ENCODE assay signal across 30 cellular contexts in the genomic region with DNA sequence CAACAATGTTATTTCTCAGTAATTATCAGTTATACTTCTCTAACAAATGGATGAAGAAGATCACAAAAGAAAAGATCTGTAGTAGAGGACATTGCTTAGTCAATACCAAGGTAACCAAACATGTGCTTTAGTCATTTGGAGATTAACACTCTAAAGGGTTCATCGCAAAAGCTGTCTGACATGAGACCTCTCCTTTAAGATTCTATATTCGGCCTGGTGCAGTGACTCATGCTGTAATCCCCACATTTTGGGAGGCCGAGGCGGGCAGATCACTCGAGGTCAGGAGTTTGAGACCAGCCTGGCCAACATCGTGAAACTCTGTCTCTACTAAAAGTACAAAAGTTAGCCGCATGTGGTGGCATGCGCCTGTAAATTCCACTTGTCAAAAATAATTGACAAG. TPM values are rescaled to one million over a fixed set of nuclear protein-coding genes. Genes with fewer than 3 reads are reported as not detected.
"Had no signal": no experiment of that assay in that cellular context is flagged by ENCODE, and none has a peak within 500 bp of the region (broad histone marks: within the 10 kb centered on the region; RNA-seq: fewer than 3 reads in every experiment).

No MANE protein-coding gene starts in this region.

- H3K4me1 Mint-ChIP-seq: activated CD4-positive, alpha-beta T cell treated with anti-CD3 and anti-CD28 coated beads, Interleukin-2, amount 10 ng/mL, durations not matched to agents 7 days and 5 days; T-cell had no signal

- H3K9me3 Mint-ChIP-seq: activated CD4-positive, alpha-beta T cell treated with anti-CD3 and anti-CD28 coated beads, Interleukin-2, amount 10 ng/mL, durations not matched to agents 7 days and 5 days; activated naive CD4-positive, alpha-beta T cell treated with anti-CD3 and anti-CD28 coated beads, Interleukin-2, amount 50 U/mL, for 72 hours; activated naive CD8-positive, alpha-beta T cell treated with anti-CD3 and anti-CD28 coated beads, Interleukin-2, amount 50 U/mL, for 24 hours; activated T-helper 1 cell treated with anti-CD3 and anti-CD28 coated beads, Interleukin-12 subunit alpha, Interleukin-12 subunit beta, Interleukin-2, Interleukin-4 antibody, amounts not matched to agents 30 ng/mL and 10 ng/mL and 1 ng/mL, durations not matched to agents 14 hours and 24 hours and 36 hours; T-cell had no signal

- H3K4me3 Mint-ChIP-seq: activated CD4-positive, alpha-beta T cell treated with anti-CD3 and anti-CD28 coated beads, Interleukin-2, amount 10 ng/mL, durations not matched to agents 7 days and 5 days; activated CD8-positive, alpha-beta T cell treated with anti-CD3 and anti-CD28 coated beads, Interleukin-2, amount 10 ng/mL, durations not matched to agents 7 days and 5 days; activated naive CD8-positive, alpha-beta T cell treated with anti-CD3 and anti-CD28 coated beads, Interleukin-2, amount 50 U/mL, for 24 hours; activated T-helper 1 cell treated with anti-CD3 and anti-CD28 coated beads, Interleukin-12 subunit alpha, Interleukin-12 subunit beta, Interleukin-2, Interleukin-4 antibody, amounts not matched to agents 30 ng/mL and 10 ng/mL and 1 ng/mL, durations not matched to agents 14 hours and 24 hours and 36 hours; T-cell had no signal

- H3K27me3 Mint-ChIP-seq: activated CD4-positive, alpha-beta T cell treated with anti-CD3 and anti-CD28 coated beads, Interleukin-2, amount 10 ng/mL, durations not matched to agents 7 days and 5 days; activated naive CD8-positive, alpha-beta T cell treated with anti-CD3 and anti-CD28 coated beads, Interleukin-2, amount 50 U/mL, for 24 hours; T-cell had no signal

- H3K36me3 ChIP-seq: ascending aorta, MG63 had no signal

- H3K27ac Mint-ChIP-seq: activated CD4-positive, alpha-beta T cell treated with anti-CD3 and anti-CD28 coated beads, Interleukin-2, amount 10 ng/mL, durations not matched to agents 7 days and 5 days; activated CD8-positive, alpha-beta T cell treated with anti-CD3 and anti-CD28 coated beads, Interleukin-2, amount 10 ng/mL, durations not matched to agents 7 days and 5 days; activated naive CD8-positive, alpha-beta T cell treated with anti-CD3 and anti-CD28 coated beads, Interleukin-2, amount 50 U/mL, for 24 hours; activated T-helper 1 cell treated with anti-CD3 and anti-CD28 coated beads, Interleukin-12 subunit alpha, Interleukin-12 subunit beta, Interleukin-2, Interleukin-4 antibody, amounts not matched to agents 30 ng/mL and 10 ng/mL and 1 ng/mL, durations not matched to agents 14 hours and 24 hours and 36 hours; T-cell had no signal

- H3K27me3 ChIP-seq: ascending aorta, body of pancreas, MG63 had no signal

- ATAC-seq: activated CD8-positive, alpha-beta T cell treated with anti-CD3 and anti-CD28 coated beads, Interleukin-2, amount 10 ng/mL, durations not matched to agents 7 days and 5 days; activated naive CD8-positive, alpha-beta T cell treated with anti-CD3 and anti-CD28 coated beads, Interleukin-2, amount 50 U/mL, for 24 hours; body of pancreas; T-cell had no signal

- FAIRE-seq: bronchial epithelial cell had no signal

- H3K27ac ChIP-seq: ascending aorta, body of pancreas, coronary artery, SK-N-MC had no signal

- H3K36me3 Mint-ChIP-seq: activated naive CD4-positive, alpha-beta T cell treated with anti-CD3 and anti-CD28 coated beads, Interleukin-2, amount 50 U/mL, for 72 hours had no signal

- DNase-seq: activated CD4-positive, alpha-beta T cell treated with anti-CD3 and anti-CD28 coated beads for 1 hour; activated CD4-positive, alpha-beta T cell treated with anti-CD3 and anti-CD28 coated beads, Interleukin-2, amount 10 ng/mL, durations not matched to agents 7 days and 5 days; activated CD8-positive, alpha-beta T cell treated with anti-CD3 and anti-CD28 coated beads, Interleukin-2, amount 10 ng/mL, durations not matched to agents 7 days and 5 days; activated effector memory CD4-positive, alpha-beta T cell treated with anti-CD3 and anti-CD28 coated beads, Interleukin-2, amount 50 U/mL, for 16 hours; activated naive CD4-positive, alpha-beta T cell treated with Interleukin-2 at 50 U/mL for 16 hours; activated naive CD8-positive, alpha-beta T cell treated with anti-CD3 and anti-CD28 coated beads, Interleukin-2, amount 50 U/mL, for 24 hours; amniotic stem cell; body of pancreas; central memory CD4-positive, alpha-beta T cell; MG63; NCI-H1105; NCI-H1436; NCI-H1694 treated with DMSO at 0.1 percent for 48 hours; NCI-H2029 treated with DMSO at 0.1 percent for 48 hours; NCI-H345; NCI-H510A; NCI-H526 treated with DMSO at 0.1 percent for 48 hours; NCI-H82; SIG-M5; T-cell; T1000 had no signal

- H3K4me3 ChIP-seq: ascending aorta, body of pancreas, coronary artery, MG63, SK-N-MC had no signal

- H3K4me1 ChIP-seq: ascending aorta had no signal

- H3K9me3 ChIP-seq: ascending aorta, body of pancreas, MG63 had no signal

RNA-seq across cellular contexts. Expression of gene CKMT2, which starts 18.3 kb away (rescaled TPM):
- total RNA-seq: activated CD4-positive, alpha-beta T cell treated with anti-CD3 and anti-CD28 coated beads, Interleukin-2, amount 10 ng/mL, durations not matched to agents 7 days and 5 days; activated CD8-positive, alpha-beta T cell treated with anti-CD3 and anti-CD28 coated beads, Interleukin-2, amount 10 ng/mL, durations not matched to agents 7 days and 5 days; activated T-helper 1 cell treated with anti-CD3 and anti-CD28 coated beads, Interleukin-12 subunit alpha, Interleukin-12 subunit beta, Interleukin-2, Interleukin-4 antibody, amounts not matched to agents 30 ng/mL and 10 ng/mL and 1 ng/mL, durations not matched to agents 14 hours and 24 hours and 36 hours; bronchial epithelial cell; chondrocyte; OCI-LY7; RPMI7951 had no signal
